Comparison of ENCODE assay signal across 10 cellular contexts in the genomic region with DNA sequence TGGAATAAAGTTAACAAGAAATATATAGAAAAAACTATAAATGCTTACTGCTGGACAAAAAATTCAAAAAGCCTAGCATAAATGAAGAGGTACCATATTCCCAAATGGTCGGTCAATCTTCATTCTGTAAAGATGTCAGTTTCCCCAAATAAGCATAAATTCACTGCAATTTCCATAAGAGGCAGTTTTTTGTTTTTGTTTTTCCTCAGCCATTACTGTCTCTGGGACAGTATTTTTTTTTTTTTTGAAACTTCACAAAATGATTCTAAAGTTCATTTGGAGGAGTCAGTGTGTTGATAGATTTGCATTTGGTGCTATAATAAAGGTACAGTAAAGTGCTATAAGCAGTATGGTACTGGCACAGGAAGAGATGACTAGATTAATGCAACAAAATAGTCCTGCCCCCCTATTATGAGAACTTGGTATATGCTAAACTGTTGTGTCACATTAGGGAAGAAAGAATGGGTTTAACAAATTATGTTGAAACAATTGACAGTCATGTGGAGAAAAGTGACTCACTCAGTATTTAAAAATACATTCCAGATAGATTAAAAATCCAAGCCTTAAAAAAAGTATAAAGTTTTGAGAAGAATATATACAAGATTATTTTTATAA. TPM values are rescaled to one million over a fixed set of nuclear protein-coding genes. Genes with fewer than 3 reads are reported as not detected.
DNase-seq lines count a peak whose midpoint lies in the region; ATAC-seq and TF ChIP-seq lines count a peak whose summit lies in the region.
"Had no signal": no experiment of that assay in that cellular context is flagged by ENCODE, and none has a peak within 500 bp of the region (broad histone marks: within the 10 kb centered on the region; RNA-seq: fewer than 3 reads in every experiment).

No MANE protein-coding gene starts in this region.

- ATAC-seq in activated CD8-positive, alpha-beta T cell treated with anti-CD3 and anti-CD28 coated beads for 36 hours, result no peak
- no peak for ATAC-seq in activated CD8-positive, alpha-beta T cell treated with anti-CD3 and anti-CD28 coated beads, Interleukin-2, amount 10 ng/mL, durations not matched to agents 7 days and 5 days
- peak; percentile 19 for ATAC-seq in activated T-helper 17 cell treated with anti-CD3 and anti-CD28 coated beads, Interleukin-2, amount 50 U/mL, for 72 hours (replicated peaks)
- ATAC-seq in HG03432 (IDR thresholded peaks at IDR 0.05; ENCODE audit: unreplicated experiment), result no peak
- no peak for ATAC-seq in GM19035 (IDR thresholded peaks at IDR 0.05; ENCODE audit: unreplicated experiment)

- peaks cover 17% of the 10 kb centered on the region for H3K36me3 Mint-ChIP-seq in activated CD8-positive, alpha-beta T cell treated with anti-CD3 and anti-CD28 coated beads for 36 hours (ENCODE audit: low read depth)
- H3K36me3 Mint-ChIP-seq in activated CD8-positive, alpha-beta T cell treated with anti-CD3 and anti-CD28 coated beads, Interleukin-2, amount 10 ng/mL, durations not matched to agents 7 days and 5 days (ENCODE audit: low read depth), result peaks cover 23% of the 10 kb centered on the region
- H3K36me3 Mint-ChIP-seq in activated T-helper 17 cell treated with anti-CD3 and anti-CD28 coated beads, Interleukin-2, amount 50 U/mL, for 72 hours (ENCODE audit: low read depth), result peaks cover 20% of the 10 kb centered on the region

- CTCF ChIA-PET in activated CD8-positive, alpha-beta T cell treated with anti-CD3 and anti-CD28 coated beads for 36 hours (lab: Charles Lee), result interaction anchor here (1.0 to 5.1 kb wide), 7 partner anchors 23 to 173 kb away, joined by 3 to 36 read pairs (median 6); no protein-coding TSS in a partner anchor
- CTCF ChIA-PET in activated CD8-positive, alpha-beta T cell treated with anti-CD3 and anti-CD28 coated beads, Interleukin-2, amount 10 ng/mL, durations not matched to agents 7 days and 5 days (lab: Charles Lee), result interaction anchor here (1.6 to 10.6 kb wide), 3 partner anchors 71 to 138 kb away, joined by 8 to 100 read pairs (median 8); no protein-coding TSS in a partner anchor

- H3K4me1 Mint-ChIP-seq in activated CD8-positive, alpha-beta T cell treated with anti-CD3 and anti-CD28 coated beads for 36 hours (ENCODE audit: low read depth), result peaks cover 59% of the 10 kb centered on the region
- H3K4me1 Mint-ChIP-seq in activated CD8-positive, alpha-beta T cell treated with anti-CD3 and anti-CD28 coated beads, Interleukin-2, amount 10 ng/mL, durations not matched to agents 7 days and 5 days (ENCODE audit: low read depth), result peaks cover 53% of the 10 kb centered on the region
- peaks cover 43% of the 10 kb centered on the region for H3K4me1 Mint-ChIP-seq in activated T-helper 17 cell treated with anti-CD3 and anti-CD28 coated beads, Interleukin-2, amount 50 U/mL, for 72 hours

- no peak overlapping the region for H3K4me3 ChIP-seq in tibial artery

- H3K27me3 Mint-ChIP-seq in activated CD8-positive, alpha-beta T cell treated with anti-CD3 and anti-CD28 coated beads for 36 hours, result no peaks in the 10 kb centered on the region
- no peaks in the 10 kb centered on the region for H3K27me3 Mint-ChIP-seq in activated CD8-positive, alpha-beta T cell treated with anti-CD3 and anti-CD28 coated beads, Interleukin-2, amount 10 ng/mL, durations not matched to agents 7 days and 5 days (ENCODE audit: low read depth)
- no peaks in the 10 kb centered on the region for H3K27me3 Mint-ChIP-seq in activated T-helper 17 cell treated with anti-CD3 and anti-CD28 coated beads, Interleukin-2, amount 50 U/mL, for 72 hours

- no peak overlapping the region for H3K4me3 Mint-ChIP-seq in activated CD8-positive, alpha-beta T cell treated with anti-CD3 and anti-CD28 coated beads for 36 hours
- no peak overlapping the region for H3K4me3 Mint-ChIP-seq in activated CD8-positive, alpha-beta T cell treated with anti-CD3 and anti-CD28 coated beads, Interleukin-2, amount 10 ng/mL, durations not matched to agents 7 days and 5 days
- peak overlapping the region; percentile 96 for H3K4me3 Mint-ChIP-seq in activated T-helper 17 cell treated with anti-CD3 and anti-CD28 coated beads, Interleukin-2, amount 50 U/mL, for 72 hours

- H3K36me3 ChIP-seq in tibial artery, result peaks cover 12 to 19% (median 12%) of the 10 kb centered on the region in 3 donors

- no peaks in the 10 kb centered on the region for H3K9me3 ChIP-seq in tibial artery

- intact Hi-C loops in activated CD8-positive, alpha-beta T cell treated with anti-CD3 and anti-CD28 coated beads for 36 hours (cut with micrococcal nuclease), result loop anchor here (10.0 kb wide), 1 partner anchor 115 kb away; no protein-coding TSS in a partner anchor
- intact Hi-C loops in tibial artery (cut with DNase I; ENCODE audit: low total_unique reads), result loop anchor here (5.0 kb wide), 2 partner anchors 78 to 137 kb away; partner anchors contain the start of gene FADS3

- H3K27ac Mint-ChIP-seq in activated CD8-positive, alpha-beta T cell treated with anti-CD3 and anti-CD28 coated beads for 36 hours, result peak overlapping the region; percentile 56
- H3K27ac Mint-ChIP-seq in activated CD8-positive, alpha-beta T cell treated with anti-CD3 and anti-CD28 coated beads, Interleukin-2, amount 10 ng/mL, durations not matched to agents 7 days and 5 days, result no peak overlapping the region
- peak overlapping the region; percentile 8 for H3K27ac Mint-ChIP-seq in activated T-helper 17 cell treated with anti-CD3 and anti-CD28 coated beads, Interleukin-2, amount 50 U/mL, for 72 hours

- H3K4me1 ChIP-seq in tibial artery, result peaks cover 6 to 79% (median 63%) of the 10 kb centered on the region in 4 donors

- no peaks in the 10 kb centered on the region for H3K9me3 Mint-ChIP-seq in activated CD8-positive, alpha-beta T cell treated with anti-CD3 and anti-CD28 coated beads for 36 hours
- no peaks in the 10 kb centered on the region for H3K9me3 Mint-ChIP-seq in activated CD8-positive, alpha-beta T cell treated with anti-CD3 and anti-CD28 coated beads, Interleukin-2, amount 10 ng/mL, durations not matched to agents 7 days and 5 days (ENCODE audit: insufficient read depth)
- H3K9me3 Mint-ChIP-seq in activated T-helper 17 cell treated with anti-CD3 and anti-CD28 coated beads, Interleukin-2, amount 50 U/mL, for 72 hours, result no peaks in the 10 kb centered on the region

- no peaks in the 10 kb centered on the region for H3K27me3 ChIP-seq in tibial artery

- TF ChIP-seq CTCF in activated CD8-positive, alpha-beta T cell treated with anti-CD3 and anti-CD28 coated beads for 36 hours (IDR thresholded peaks at IDR 0.05), result no peak
- no peak for TF ChIP-seq CTCF in tibial artery (IDR thresholded peaks at IDR 0.05)

- no peak for DNase-seq in activated CD8-positive, alpha-beta T cell treated with anti-CD3 and anti-CD28 coated beads for 36 hours
- no peak for DNase-seq in activated CD8-positive, alpha-beta T cell treated with anti-CD3 and anti-CD28 coated beads, Interleukin-2, amount 10 ng/mL, durations not matched to agents 7 days and 5 days
- DNase-seq in kidney glomerular epithelial cell (lab: John Stamatoyannopoulos, UW) (peak; percentile 34), tibial artery (no peak)
- no peak for DNase-seq in activated T-cell treated with anti-CD3 and anti-CD28 coated beads, Interleukin-2, amount 50 U/mL, for 1 hour
- DNase-seq: activated CD4-positive, alpha-beta T cell treated with anti-CD3 and anti-CD28 coated beads, Interleukin-2, amount 50 U/mL, for 4 hours had no signal

- POLR2A ChIA-PET in activated CD8-positive, alpha-beta T cell treated with anti-CD3 and anti-CD28 coated beads for 36 hours (lab: Charles Lee), result interaction anchor here (1.1 to 4.3 kb wide), 4 partner anchors 8 to 56 kb away, joined by 3 to 17 read pairs (median 10); no protein-coding TSS in a partner anchor
- POLR2A ChIA-PET in activated CD8-positive, alpha-beta T cell treated with anti-CD3 and anti-CD28 coated beads, Interleukin-2, amount 10 ng/mL, durations not matched to agents 7 days and 5 days (lab: Charles Lee), result no interaction called here

- H3K27ac ChIP-seq in tibial artery, result peak overlapping the region; percentile 98 to 100

RNA-seq across cellular contexts. Expression of gene FTH1, which starts 2.5 kb away (rescaled TPM):
- total RNA-seq in activated CD8-positive, alpha-beta T cell treated with anti-CD3 and anti-CD28 coated beads for 36 hours, result 100 to 1,000 TPM; 700 to 729 TPM
- 100 to 1,000 TPM; 709 to 727 TPM for total RNA-seq in activated CD8-positive, alpha-beta T cell treated with anti-CD3 and anti-CD28 coated beads, Interleukin-2, amount 10 ng/mL, durations not matched to agents 7 days and 5 days
- 1,000 to 10,000 TPM in 1 of 2 donors, 100 to 1,000 TPM in 1; 701 to 1,114 TPM for total RNA-seq in activated T-helper 17 cell treated with anti-CD3 and anti-CD28 coated beads, Interleukin-2, amount 50 U/mL, for 72 hours

RNA-seq across cellular contexts. Expression of gene BEST1, which starts 19.8 kb away (rescaled TPM):
- under 1 TPM; 0.61 to 0.83 TPM for total RNA-seq in activated CD8-positive, alpha-beta T cell treated with anti-CD3 and anti-CD28 coated beads for 36 hours
- total RNA-seq in activated CD8-positive, alpha-beta T cell treated with anti-CD3 and anti-CD28 coated beads, Interleukin-2, amount 10 ng/mL, durations not matched to agents 7 days and 5 days, result not detected
- total RNA-seq in activated T-helper 17 cell treated with anti-CD3 and anti-CD28 coated beads, Interleukin-2, amount 50 U/mL, for 72 hours, result under 1 TPM; 0.05 to 0.24 TPM

RNA-seq across cellular contexts. Expression of gene RAB3IL1, which starts 52.6 kb away (rescaled TPM):
- total RNA-seq in activated CD8-positive, alpha-beta T cell treated with anti-CD3 and anti-CD28 coated beads for 36 hours, result not detected
- not detected for total RNA-seq in activated CD8-positive, alpha-beta T cell treated with anti-CD3 and anti-CD28 coated beads, Interleukin-2, amount 10 ng/mL, durations not matched to agents 7 days and 5 days
- total RNA-seq in activated T-helper 17 cell treated with anti-CD3 and anti-CD28 coated beads, Interleukin-2, amount 50 U/mL, for 72 hours, result not detected
- total RNA-seq: mononuclear cell had no signal
